30 cellular contexts compared by ENCODE assay signal in genomic region chr1:47760248-47760629, GRCh38.
"Had no signal": no experiment of that assay in that cellular context is flagged by ENCODE, and none has a peak within 500 bp of the region (broad histone marks: within the 10 kb centered on the region; RNA-seq: fewer than 3 reads in every experiment).

No MANE protein-coding gene starts in this region.

- H3K36me3 ChIP-seq: esophagus muscularis mucosa, heart right ventricle, left lung, lower lobe of right lung, right lobe of liver, upper lobe of right lung had no signal

- DNase-seq: activated CD4-positive, alpha-beta memory T cell treated with anti-CD3 and anti-CD28 coated beads for 36 hours; activated CD4-positive, alpha-beta T cell treated with anti-CD3 and anti-CD28 coated beads, Interleukin-2, amount 10 ng/mL, durations not matched to agents 24 days and 14 days; activated CD4-positive, CD25-positive, alpha-beta regulatory T cell treated with anti-CD3 and anti-CD28 coated beads, Interleukin-2, amount 50 U/mL, for 72 hours; activated CD8-positive, alpha-beta memory T cell treated with anti-CD3 and anti-CD28 coated beads, Interleukin-2, amount 50 U/mL, for 4 hours; activated gamma-delta T cell treated with Interleukin-2 at 50 U/mL for 16 hours; activated naive CD4-positive, alpha-beta T cell treated with anti-CD3 and anti-CD28 coated beads, Interleukin-2, amount 50 U/mL, for 16 hours; activated T-cell treated with anti-CD3 and anti-CD28 coated beads, Interleukin-2, amount 50 U/mL, for 1 hour; amniotic stem cell; cerebellar nuclear complex; endodermal cell; foreskin melanocyte; heart right ventricle; kidney glomerular epithelial cell; left lung; lower lobe of right lung; mesenchymal stem cell; natural killer cell; small intestine; stimulated activated CD4-positive, alpha-beta T cell treated with anti-CD3 and anti-CD28 coated beads, Interleukin-4, amount 100 ng/mL, for 24 hours; SW 1271; T-helper 9 cell; upper lobe of right lung had no signal

- H3K9me3 ChIP-seq: esophagus muscularis mucosa, heart right ventricle, left lung, lower lobe of right lung, right lobe of liver, upper lobe of right lung had no signal

- ATAC-seq: heart right ventricle; left lung; lower lobe of right lung; natural killer cell; right lobe of liver; stimulated activated effector memory CD8-positive, alpha-beta T cell treated with anti-CD3 and anti-CD28 coated beads, Interleukin-12 subunit alpha, Interleukin-12 subunit beta, amount 100 ng/mL, for 72 hours; upper lobe of right lung had no signal

- H3K27ac ChIP-seq: esophagus muscularis mucosa, heart right ventricle, left lung, lower lobe of right lung, right lobe of liver, upper lobe of right lung, VCaP had no signal

- H3K27me3 ChIP-seq: esophagus muscularis mucosa, left lung, right lobe of liver, upper lobe of right lung had no signal

- H3K27me3 Mint-ChIP-seq: activated CD4-positive, alpha-beta T cell treated with anti-CD3 and anti-CD28 coated beads, Interleukin-2, amount 10 ng/mL, durations not matched to agents 24 days and 14 days had no signal

- H3K27ac Mint-ChIP-seq: activated CD4-positive, alpha-beta memory T cell treated with anti-CD3 and anti-CD28 coated beads for 36 hours; activated CD4-positive, alpha-beta T cell treated with anti-CD3 and anti-CD28 coated beads, Interleukin-2, amount 10 ng/mL, durations not matched to agents 24 days and 14 days; activated T-helper 1 cell treated with anti-CD3 and anti-CD28 coated beads, Interleukin-12 subunit alpha, Interleukin-12 subunit beta, Interleukin-2, Interleukin-4 antibody, amounts not matched to agents 30 ng/mL and 10 ng/mL and 1 ng/mL, durations not matched to agents 14 hours and 24 hours and 36 hours; natural killer cell; progenitor cell of endocrine pancreas; stimulated activated effector memory CD8-positive, alpha-beta T cell treated with anti-CD3 and anti-CD28 coated beads, Interleukin-12 subunit alpha, Interleukin-12 subunit beta, amount 100 ng/mL, for 72 hours; stimulated activated naive CD8-positive, alpha-beta T cell treated with anti-CD3 and anti-CD28 coated beads, Interleukin-15, Interleukin-2, amounts not matched to agents 100 ng/mL and 50 ng/mL, for 24 hours; T-helper 1 cell treated with Interleukin-12 subunit alpha and Interleukin-12 subunit beta and Interleukin-4 antibody, amounts not matched to agents 30 μg/mL and 1 μg/mL, for 36 hours had no signal

- H3K4me1 ChIP-seq: left lung, lower lobe of right lung, right lobe of liver, upper lobe of right lung had no signal

- H3K36me3 Mint-ChIP-seq: activated CD4-positive, alpha-beta memory T cell treated with anti-CD3 and anti-CD28 coated beads for 36 hours; natural killer cell; stimulated activated effector memory CD8-positive, alpha-beta T cell treated with anti-CD3 and anti-CD28 coated beads, Interleukin-12 subunit alpha, Interleukin-12 subunit beta, amount 100 ng/mL, for 72 hours had no signal

- H3K4me3 Mint-ChIP-seq: activated CD4-positive, alpha-beta memory T cell treated with anti-CD3 and anti-CD28 coated beads for 36 hours; activated CD4-positive, alpha-beta T cell treated with anti-CD3 and anti-CD28 coated beads, Interleukin-2, amount 10 ng/mL, durations not matched to agents 24 days and 14 days; activated T-helper 1 cell treated with anti-CD3 and anti-CD28 coated beads, Interleukin-12 subunit alpha, Interleukin-12 subunit beta, Interleukin-2, Interleukin-4 antibody, amounts not matched to agents 30 ng/mL and 10 ng/mL and 1 ng/mL, durations not matched to agents 14 hours and 24 hours and 36 hours; endodermal cell; natural killer cell; stimulated activated effector memory CD8-positive, alpha-beta T cell treated with anti-CD3 and anti-CD28 coated beads, Interleukin-12 subunit alpha, Interleukin-12 subunit beta, amount 100 ng/mL, for 72 hours; stimulated activated naive CD8-positive, alpha-beta T cell treated with anti-CD3 and anti-CD28 coated beads, Interleukin-15, Interleukin-2, amounts not matched to agents 100 ng/mL and 50 ng/mL, for 24 hours; T-helper 1 cell treated with Interleukin-12 subunit alpha and Interleukin-12 subunit beta and Interleukin-4 antibody, amounts not matched to agents 30 μg/mL and 1 μg/mL, for 36 hours had no signal

- H3K4me3 ChIP-seq: esophagus muscularis mucosa, heart right ventricle, left lung, lower lobe of right lung, right lobe of liver, upper lobe of right lung had no signal

- H3K9me3 Mint-ChIP-seq: activated CD4-positive, alpha-beta memory T cell treated with anti-CD3 and anti-CD28 coated beads for 36 hours; activated CD4-positive, alpha-beta T cell treated with anti-CD3 and anti-CD28 coated beads, Interleukin-2, amount 10 ng/mL, durations not matched to agents 24 days and 14 days; activated T-helper 1 cell treated with anti-CD3 and anti-CD28 coated beads, Interleukin-12 subunit alpha, Interleukin-12 subunit beta, Interleukin-2, Interleukin-4 antibody, amounts not matched to agents 30 ng/mL and 10 ng/mL and 1 ng/mL, durations not matched to agents 14 hours and 24 hours and 36 hours; endodermal cell; natural killer cell; stimulated activated effector memory CD8-positive, alpha-beta T cell treated with anti-CD3 and anti-CD28 coated beads, Interleukin-12 subunit alpha, Interleukin-12 subunit beta, amount 100 ng/mL, for 72 hours; stimulated activated naive CD8-positive, alpha-beta T cell treated with anti-CD3 and anti-CD28 coated beads, Interleukin-15, Interleukin-2, amounts not matched to agents 100 ng/mL and 50 ng/mL, for 24 hours; T-helper 1 cell treated with Interleukin-12 subunit alpha and Interleukin-12 subunit beta and Interleukin-4 antibody, amounts not matched to agents 30 μg/mL and 1 μg/mL, for 36 hours had no signal

- H3K4me1 Mint-ChIP-seq: activated CD4-positive, alpha-beta T cell treated with anti-CD3 and anti-CD28 coated beads, Interleukin-2, amount 10 ng/mL, durations not matched to agents 24 days and 14 days; natural killer cell; stimulated activated effector memory CD8-positive, alpha-beta T cell treated with anti-CD3 and anti-CD28 coated beads, Interleukin-12 subunit alpha, Interleukin-12 subunit beta, amount 100 ng/mL, for 72 hours had no signal
